Comparison of ENCODE assay signal across 8 cellular contexts in genomic region chr17:67377727-67378443, GRCh38. TPM values are rescaled to one million over a fixed set of nuclear protein-coding genes. Genes with fewer than 3 reads are reported as not detected.
DNase-seq lines count a peak whose midpoint lies in the region; ATAC-seq and TF ChIP-seq lines count a peak whose summit lies in the region.

No MANE protein-coding gene starts in this region.

- 2% methylated on average over 43 of the region's 74 CpGs for WGBS in SK-N-SH (ENCODE audit: low lambda C conversion rate)
- WGBS in adipose tissue, 3 donors = 0 to 1% (median 1%) methylated on average over 53 to 74 of the region's 74 CpGs

- POLR2A ChIA-PET in SK-N-SH (lab: Yijun Ruan, JAX) = interaction anchor here (0.6 to 3.3 kb wide), 8 partner anchors 91 to 340 kb away, joined by 3 to 17 read pairs (median 4); partner anchors contain the start of gene NOL11

- DNase-seq in SHP77 (lab: John Stamatoyannopoulos, UW) (peak; percentile 17 to 28), SHP77 treated with DMSO at 0.1 percent for 48 hours (lab: John Stamatoyannopoulos, UW) (no peak), SK-N-SH (peak; percentile 88), left ventricle myocardium inferior (peak; percentile 60)

- peak; percentile 41 for TF ChIP-seq CTCF in SK-N-SH (IDR thresholded peaks at IDR 0.05)
- peak; percentile 29 for TF ChIP-seq CTCF in left ventricle myocardium inferior (IDR thresholded peaks at IDR 0.05; ENCODE audit: borderline replicate concordance)

- H3K36me3 ChIP-seq in SK-N-SH (replicated peaks in 1 of 2; ENCODE audit: control insufficient read depth in 1 of 2, insufficient read depth in 2 of 2, low read length in 1 of 2) (no peaks in the 10 kb centered on the region), left ventricle myocardium inferior (no peaks in the 10 kb centered on the region), rectal smooth muscle tissue (ENCODE audit: control insufficient read depth, insufficient read depth, low read length) (no peaks in the 10 kb centered on the region)

- no peaks in the 10 kb centered on the region for H4K20me1 ChIP-seq in SK-N-SH (ENCODE audit: insufficient read depth)

- H2AFZ ChIP-seq in SK-N-SH (ENCODE audit: low read depth) = peak overlapping the region; percentile 69

- H3K9me3 ChIP-seq in SK-N-SH (no peaks in the 10 kb centered on the region), left ventricle myocardium inferior (replicated peaks) (no peaks in the 10 kb centered on the region)

- peak overlapping the region; percentile 97 for H3K4me2 ChIP-seq in SK-N-SH

- peak overlapping the region; percentile 74 to 95 for H3K4me3 ChIP-seq in SK-N-SH (ENCODE audit: low read depth in 2 of 2, low read length in 1 of 2)
- peak overlapping the region; percentile 80 for H3K4me3 ChIP-seq in left ventricle myocardium inferior
- H3K4me3 ChIP-seq in rectal smooth muscle tissue (ENCODE audit: low read length) = peak overlapping the region; percentile 88

- peaks cover 32% of the 10 kb centered on the region for H3K79me2 ChIP-seq in SK-N-SH (ENCODE audit: insufficient read depth)

- H3K27me3 ChIP-seq in SK-N-SH (ENCODE audit: insufficient read depth) (no peaks in the 10 kb centered on the region), left ventricle myocardium inferior (ENCODE audit: low read depth) (no peaks in the 10 kb centered on the region), rectal smooth muscle tissue (ENCODE audit: control insufficient read depth, insufficient read depth, low read length) (no peaks in the 10 kb centered on the region)

- peaks cover 16 to 21% of the 10 kb centered on the region in 2 experiments; a peak in 3 of 4 replicates for H3K4me1 ChIP-seq in SK-N-SH (ENCODE audit: control insufficient read depth in 1 of 2, insufficient read depth in 2 of 2, low read depth in 1 of 2, low read length in 1 of 2)
- peaks cover 58% of the 10 kb centered on the region for H3K4me1 ChIP-seq in left ventricle myocardium inferior
- peaks cover 11% of the 10 kb centered on the region for H3K4me1 ChIP-seq in rectal smooth muscle tissue (ENCODE audit: control insufficient read depth, insufficient read depth, low read length)

- ATAC-seq in HG03457 (IDR thresholded peaks at IDR 0.05; ENCODE audit: unreplicated experiment) (peak; percentile 13), HG03175 (IDR thresholded peaks at IDR 0.05; ENCODE audit: unreplicated experiment) (no peak)

- H3K9ac ChIP-seq in SK-N-SH (peak overlapping the region; percentile 85), rectal smooth muscle tissue (ENCODE audit: low read length) (peak overlapping the region; percentile 68)

- CTCF ChIA-PET in SK-N-SH (lab: Yijun Ruan, JAX) = interaction anchor here (0.6 to 10.1 kb wide), 81 partner anchors 10 to 673 kb away, joined by 3 to 284 read pairs (median 6); partner anchors contain the start of gene PSMD12

- TF ChIP-seq RAD21 in SK-N-SH (IDR thresholded peaks at IDR 0.05; ENCODE audit: low read length) = peak; percentile 14; the same call in 1 of the 2 replicates

- no peak; a peak in 1 of 4 replicates for TF ChIP-seq EP300 in SK-N-SH (IDR thresholded peaks at IDR 0.05; ENCODE audit: borderline replicate concordance in 1 of 2, low read depth in 1 of 2, low read length in 1 of 2)

- H3K27ac ChIP-seq in SK-N-SH (ENCODE audit: low read depth in 2 of 2, low read length in 1 of 2) (peak overlapping the region; percentile 97 to 98), adipose tissue (ENCODE audit: low read depth, low read length) (peak overlapping the region; percentile 71), left ventricle myocardium inferior (replicated peaks) (peak overlapping the region; percentile 96), rectal smooth muscle tissue (ENCODE audit: low read depth, low read length) (peak overlapping the region; percentile 78)

- peaks cover 22% of the 10 kb centered on the region for H3F3A ChIP-seq in SK-N-SH (replicated peaks; ENCODE audit: insufficient read depth)

- no peaks in the 10 kb centered on the region for H3K9me2 ChIP-seq in SK-N-SH

- intact Hi-C loops in left ventricle myocardium inferior (cut with micrococcal nuclease) = loop anchor here (5.0 kb wide), 1 partner anchor 309 kb away; no protein-coding TSS in a partner anchor

TF ChIP-seq in SK-N-SH, 30 proteins besides CTCF, POLR2A, EP300 and RAD21 (continues in another document):
- TF ChIP-seq RXRA (IDR thresholded peaks at IDR 0.05; ENCODE audit: borderline replicate concordance, low read depth) = no peak
- no peak for TF ChIP-seq NRF1 (IDR thresholded peaks at IDR 0.05; ENCODE audit: low read depth, low read length)
- peak; percentile 45; the same call in 1 of the 2 replicates for TF ChIP-seq MAX (IDR thresholded peaks at IDR 0.05; ENCODE audit: low read depth)
- no peak for TF ChIP-seq CHD2 (IDR thresholded peaks at IDR 0.05; ENCODE audit: low read length, partially characterized antibody)
- TF ChIP-seq RFX5 (IDR thresholded peaks at IDR 0.05; ENCODE audit: low read length) = no peak
- peak; percentile 48; the same call in 1 of the 2 replicates for TF ChIP-seq SIN3A (IDR thresholded peaks at IDR 0.05; ENCODE audit: borderline replicate concordance, low read depth, low read length)
- 0 out of 2 replicates have a peak, but pooled peaks have one; percentile 18 for TF ChIP-seq MEF2A (IDR thresholded peaks at IDR 0.05; ENCODE audit: borderline replicate concordance, low read depth)
- no peak; the same call in 1 of the 2 replicates for TF ChIP-seq GABPA (IDR thresholded peaks at IDR 0.05; ENCODE audit: low read depth)
- no peak for TF ChIP-seq IRF3 (IDR thresholded peaks at IDR 0.05; ENCODE audit: low read depth, low read length)
- TF ChIP-seq TCF12 (IDR thresholded peaks at IDR 0.05) = no peak
- TF ChIP-seq FOSL2 (IDR thresholded peaks at IDR 0.05; ENCODE audit: borderline replicate concordance, low read depth) = no peak
- TF ChIP-seq GATA2 (CRISPR knock-in tag; IDR thresholded peaks at IDR 0.05) = no peak
- no peak for TF ChIP-seq EZH2phosphoT487 (IDR thresholded peaks at IDR 0.05; ENCODE audit: borderline replicate concordance, low read depth)
- no peak for TF ChIP-seq USF1 (IDR thresholded peaks at IDR 0.05; ENCODE audit: borderline replicate concordance, low read depth)
- TF ChIP-seq SMC3 (IDR thresholded peaks at IDR 0.05; ENCODE audit: low read depth, low read length) = peak; percentile 12; the same call in 1 of the 2 replicates
- TF ChIP-seq FOXJ3 (CRISPR knock-in tag; IDR thresholded peaks at IDR 0.05) = no peak
- peak; percentile 25 for TF ChIP-seq MXI1 (IDR thresholded peaks at IDR 0.05; ENCODE audit: low read depth, low read length)
- TF ChIP-seq FOXM1 (IDR thresholded peaks at IDR 0.05; ENCODE audit: low read depth) = no peak
- TF ChIP-seq POLR2AphosphoS5 (IDR thresholded peaks at IDR 0.05; ENCODE audit: low read depth, low read length) = no peak
- TF ChIP-seq RCOR1 (IDR thresholded peaks at IDR 0.05; ENCODE audit: low read length) = no peak
- no peak for TF ChIP-seq TAF1 (IDR thresholded peaks at IDR 0.05; ENCODE audit: borderline replicate concordance, low read depth, low read length)
- no peak for TF ChIP-seq USF2 (IDR thresholded peaks at IDR 0.05; ENCODE audit: borderline replicate concordance, low read depth, low read length)

RNA-seq across cellular contexts. Expression of gene PITPNC1, which starts 0.8 kb away (rescaled TPM):
- polyA plus RNA-seq in SK-N-SH (2012; rRNA removed) (14.0 and 18.4 TPM in 2 replicates), adipose tissue (10 to 100 TPM; 12.6 to 21.2 (median 15.3) TPM)
- 23.1 and 29.2 TPM in 2 replicates for polyA plus RNA-seq in SK-N-SH (2012; cell fraction: cytosol; rRNA removed)
- 10.6 and 14.8 TPM in 2 replicates for polyA plus RNA-seq in SK-N-SH (2012; cell fraction: nucleus; rRNA removed)
- 8.1 TPM for total RNA-seq in left ventricle myocardium inferior

RNA-seq across cellular contexts. Expression of gene PSMD12, which starts 11.5 kb away (rescaled TPM):
- polyA plus RNA-seq in SK-N-SH (2012; rRNA removed) (29.1 and 31.4 TPM in 2 replicates), adipose tissue (10 to 100 TPM; 15.2 to 29.0 (median 18.8) TPM)
- 42.1 and 54.1 TPM in 2 replicates for polyA plus RNA-seq in SK-N-SH (2012; cell fraction: cytosol; rRNA removed)
- 10.5 and 23.5 TPM in 2 replicates for polyA plus RNA-seq in SK-N-SH (2012; cell fraction: nucleus; rRNA removed)
- total RNA-seq in left ventricle myocardium inferior = 45.0 TPM
